Comparison of ENCODE assay signal across 14 cellular contexts in genomic region chr5:138351517-138351916, GRCh38. TPM values are rescaled to one million over a fixed set of nuclear protein-coding genes. Genes with fewer than 3 reads are reported as not detected.
DNase-seq lines count a peak whose midpoint lies in the region; ATAC-seq and TF ChIP-seq lines count a peak whose summit lies in the region.
"Had no signal": no experiment of that assay in that cellular context is flagged by ENCODE, and none has a peak within 500 bp of the region (broad histone marks: within the 10 kb centered on the region; RNA-seq: fewer than 3 reads in every experiment).

No MANE protein-coding gene starts in this region.

- TF ChIP-seq CTCF in body of pancreas (IDR thresholded peaks at IDR 0.05) = no peak

- ATAC-seq in stimulated activated naive CD8-positive, alpha-beta T cell treated with anti-CD3 and anti-CD28 coated beads, Interleukin-15, Interleukin-2, amounts not matched to agents 100 U/mL and 50 U/mL, for 24 hours = no peak
- ATAC-seq in naive B cell (ENCODE audit: low read depth in 2 of 2) (no peak), body of pancreas (no peak)

- H3K27me3 Mint-ChIP-seq in stimulated activated naive CD8-positive, alpha-beta T cell treated with anti-CD3 and anti-CD28 coated beads, Interleukin-15, Interleukin-2, amounts not matched to agents 100 ng/mL and 50 ng/mL, for 24 hours = no peaks in the 10 kb centered on the region
- no peaks in the 10 kb centered on the region for H3K27me3 Mint-ChIP-seq in activated T-helper 2 cell treated with anti-CD3 and anti-CD28 coated beads, Interferon-gamma antibody, Interleukin-2, Interleukin-4, amounts not matched to agents 10 μg/mL and 5 μg/mL and 100 μg/mL, durations not matched to agents 14 hours and 24 hours and 36 hours (ENCODE audit: low read depth)
- H3K27me3 Mint-ChIP-seq in naive B cell = no peaks in the 10 kb centered on the region

- intact Hi-C loops in activated T-helper 2 cell treated with anti-CD3 and anti-CD28 coated beads, Interferon-gamma antibody, Interleukin-2, Interleukin-4, amounts not matched to agents 10 μg/mL and 5 μg/mL and 100 μg/mL, durations not matched to agents 14 hours and 24 hours and 36 hours (cut with micrococcal nuclease) = loop anchor here (5.0 kb wide), 1 partner anchor 191 kb away; the partner anchor contains the start of gene ETF1
- intact Hi-C loops in body of pancreas (cut with DNase I) = no loop called here

- no peaks in the 10 kb centered on the region for H3K27me3 ChIP-seq in body of pancreas

- no peaks in the 10 kb centered on the region for H3K9me3 ChIP-seq in body of pancreas

- DNase-seq in stimulated activated naive CD8-positive, alpha-beta T cell treated with anti-CD3 and anti-CD28 coated beads, Interleukin-15, Interleukin-2, amounts not matched to agents 100 U/mL and 50 U/mL, for 24 hours = no peak
- no peak for DNase-seq in activated T-helper 2 cell treated with anti-CD3 and anti-CD28 coated beads, Interferon-gamma antibody, Interleukin-2, Interleukin-4, amounts not matched to agents 10 μg/mL and 5 μg/mL and 100 μg/mL, durations not matched to agents 14 hours and 24 hours and 36 hours (ENCODE audit: low spot score)
- no peak for DNase-seq in naive B cell
- DNase-seq in SHP77 treated with DMSO at 0.1 percent for 48 hours (lab: John Stamatoyannopoulos, UW) = no peak
- no peak for DNase-seq in retina
- DNase-seq in body of pancreas = no peak
- no peak for DNase-seq in inferior parietal cortex (ENCODE audit: extremely low spot score)
- DNase-seq: NCI-H1694; NCI-H748 treated with DMSO at 0.1 percent for 48 hours; Right ventricle myocardium superior; stimulated activated CD4-positive, alpha-beta T cell treated with anti-CD3 and anti-CD28 coated beads, Interleukin-2, amount 100 ng/mL, for 24 hours had no signal

- H3K4me1 Mint-ChIP-seq in stimulated activated naive CD8-positive, alpha-beta T cell treated with anti-CD3 and anti-CD28 coated beads, Interleukin-15, Interleukin-2, amounts not matched to agents 100 ng/mL and 50 ng/mL, for 24 hours (ENCODE audit: low read depth) = peaks cover 47% of the 10 kb centered on the region
- H3K4me1 Mint-ChIP-seq in activated T-helper 2 cell treated with anti-CD3 and anti-CD28 coated beads, Interferon-gamma antibody, Interleukin-2, Interleukin-4, amounts not matched to agents 10 μg/mL and 5 μg/mL and 100 μg/mL, durations not matched to agents 14 hours and 24 hours and 36 hours (ENCODE audit: low read depth) = peaks cover 36% of the 10 kb centered on the region
- peaks cover 44 to 52% (median 46%) of the 10 kb centered on the region in 3 donors for H3K4me1 Mint-ChIP-seq in naive B cell

- no peak overlapping the region for H3K27ac ChIP-seq in body of pancreas
- H3K27ac ChIP-seq: C4-2B had no signal

- H3K27ac Mint-ChIP-seq in stimulated activated naive CD8-positive, alpha-beta T cell treated with anti-CD3 and anti-CD28 coated beads, Interleukin-15, Interleukin-2, amounts not matched to agents 100 ng/mL and 50 ng/mL, for 24 hours = peak overlapping the region; percentile 65
- H3K27ac Mint-ChIP-seq in activated T-helper 2 cell treated with anti-CD3 and anti-CD28 coated beads, Interferon-gamma antibody, Interleukin-2, Interleukin-4, amounts not matched to agents 10 μg/mL and 5 μg/mL and 100 μg/mL, durations not matched to agents 14 hours and 24 hours and 36 hours = peak overlapping the region; percentile 27
- H3K27ac Mint-ChIP-seq in naive B cell = peak overlapping the region in 3 of 6 donors; percentile 76 to 89 (median 82)

- TF ChIP-seq POLR2A in body of pancreas (IDR thresholded peaks at IDR 0.05) = no peak

- H3K4me1 ChIP-seq in body of pancreas = peaks cover 27% of the 10 kb centered on the region

- H3K36me3 Mint-ChIP-seq in stimulated activated naive CD8-positive, alpha-beta T cell treated with anti-CD3 and anti-CD28 coated beads, Interleukin-15, Interleukin-2, amounts not matched to agents 100 ng/mL and 50 ng/mL, for 24 hours (ENCODE audit: low read depth) = peaks cover 33% of the 10 kb centered on the region
- H3K36me3 Mint-ChIP-seq in activated T-helper 2 cell treated with anti-CD3 and anti-CD28 coated beads, Interferon-gamma antibody, Interleukin-2, Interleukin-4, amounts not matched to agents 10 μg/mL and 5 μg/mL and 100 μg/mL, durations not matched to agents 14 hours and 24 hours and 36 hours (ENCODE audit: low read depth) = peaks cover 43% of the 10 kb centered on the region
- H3K36me3 Mint-ChIP-seq in naive B cell = peaks cover 5 to 12% of the 10 kb centered on the region in 2 donors

- peaks cover 6% of the 10 kb centered on the region for H3K9me3 Mint-ChIP-seq in stimulated activated naive CD8-positive, alpha-beta T cell treated with anti-CD3 and anti-CD28 coated beads, Interleukin-15, Interleukin-2, amounts not matched to agents 100 ng/mL and 50 ng/mL, for 24 hours
- H3K9me3 Mint-ChIP-seq in activated T-helper 2 cell treated with anti-CD3 and anti-CD28 coated beads, Interferon-gamma antibody, Interleukin-2, Interleukin-4, amounts not matched to agents 10 μg/mL and 5 μg/mL and 100 μg/mL, durations not matched to agents 14 hours and 24 hours and 36 hours = peaks cover 7% of the 10 kb centered on the region
- H3K9me3 Mint-ChIP-seq in naive B cell = peaks cover 0 to 7% (median 4%) of the 10 kb centered on the region in 7 donors

- peak overlapping the region; percentile 71 for H3K4me3 Mint-ChIP-seq in stimulated activated naive CD8-positive, alpha-beta T cell treated with anti-CD3 and anti-CD28 coated beads, Interleukin-15, Interleukin-2, amounts not matched to agents 100 ng/mL and 50 ng/mL, for 24 hours
- H3K4me3 Mint-ChIP-seq in activated T-helper 2 cell treated with anti-CD3 and anti-CD28 coated beads, Interferon-gamma antibody, Interleukin-2, Interleukin-4, amounts not matched to agents 10 μg/mL and 5 μg/mL and 100 μg/mL, durations not matched to agents 14 hours and 24 hours and 36 hours (ENCODE audit: low read depth) = peak overlapping the region; percentile 43
- H3K4me3 Mint-ChIP-seq in naive B cell = peak overlapping the region; percentile 80 to 91 (median 86)

- H3K4me3 ChIP-seq in body of pancreas = no peak overlapping the region

- H3K36me3 ChIP-seq in body of pancreas (replicated peaks in 1 of 2; ENCODE audit: insufficient read depth in 1 of 2, low read depth in 2 of 2) = peaks cover 7 to 8% of the 10 kb centered on the region in 2 donors

RNA-seq across cellular contexts. Expression of gene KDM3B, which starts 1.0 kb away (rescaled TPM):
- total RNA-seq in activated T-helper 2 cell treated with anti-CD3 and anti-CD28 coated beads, Interferon-gamma antibody, Interleukin-2, Interleukin-4, amounts not matched to agents 10 μg/mL and 5 μg/mL and 100 μg/mL, durations not matched to agents 14 hours and 24 hours and 36 hours = 52.8 and 54.5 TPM in 2 replicates
- polyA plus RNA-seq in naive B cell (ENCODE audit: low read depth in 6 of 6) = 10 to 100 TPM in 5 of 6 donors, 1 to 10 TPM in 1; 3.9 to 29.2 (median 18.3) TPM
- total RNA-seq in body of pancreas = 10 to 100 TPM; 29.7 to 42.3 TPM

RNA-seq across cellular contexts. Expression of gene FAM53C, which starts 13.5 kb away (rescaled TPM):
- 24.4 and 26.1 TPM in 2 replicates for total RNA-seq in activated T-helper 2 cell treated with anti-CD3 and anti-CD28 coated beads, Interferon-gamma antibody, Interleukin-2, Interleukin-4, amounts not matched to agents 10 μg/mL and 5 μg/mL and 100 μg/mL, durations not matched to agents 14 hours and 24 hours and 36 hours
- 10 to 100 TPM; 24.2 to 37.9 (median 30.7) TPM for polyA plus RNA-seq in naive B cell (ENCODE audit: low read depth in 6 of 6)
- total RNA-seq in body of pancreas = 10 to 100 TPM; 12.5 to 33.7 TPM

RNA-seq across cellular contexts. Expression of gene CDC25C, which starts 19.9 kb away (rescaled TPM):
- 8.4 and 9.0 TPM in 2 replicates for total RNA-seq in activated T-helper 2 cell treated with anti-CD3 and anti-CD28 coated beads, Interferon-gamma antibody, Interleukin-2, Interleukin-4, amounts not matched to agents 10 μg/mL and 5 μg/mL and 100 μg/mL, durations not matched to agents 14 hours and 24 hours and 36 hours
- polyA plus RNA-seq in naive B cell (ENCODE audit: low read depth in 6 of 6) = under 1 TPM in 1 of 6 donors, not detected in 5; 0.48 TPM
- total RNA-seq in body of pancreas = not detected
- total RNA-seq: posterior vena cava had no signal
